22 cellular contexts compared by ENCODE assay signal in the genomic region with DNA sequence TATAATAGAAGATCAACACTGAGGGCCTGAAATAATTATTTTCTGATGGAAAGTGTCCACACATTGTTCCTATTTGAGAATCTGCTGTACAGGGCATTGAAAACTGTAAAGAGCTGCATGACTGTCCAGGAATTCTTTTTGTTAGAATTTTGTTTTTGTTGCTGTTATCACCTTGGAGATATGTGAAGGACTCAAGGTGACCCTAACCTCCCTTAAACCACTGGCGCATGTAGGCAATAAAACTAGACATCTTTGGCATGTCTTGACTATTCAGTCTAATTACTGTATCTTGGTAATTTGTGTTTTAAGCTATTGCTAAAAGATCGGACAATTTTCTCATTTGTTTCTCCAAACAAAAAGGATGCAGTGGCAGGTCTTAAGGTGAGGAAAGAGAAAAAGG. TPM values are rescaled to one million over a fixed set of nuclear protein-coding genes. Genes with fewer than 3 reads are reported as not detected.
"Had no signal": no experiment of that assay in that cellular context is flagged by ENCODE, and none has a peak within 500 bp of the region (broad histone marks: within the 10 kb centered on the region; RNA-seq: fewer than 3 reads in every experiment).

No MANE protein-coding gene starts in this region.

- H3K27me3 ChIP-seq: foreskin keratinocyte, spleen, uterus had no signal

- H3K4me1 Mint-ChIP-seq: natural killer cell had no signal

- H3K36me3 Mint-ChIP-seq: activated naive CD8-positive, alpha-beta T cell treated with anti-CD3 and anti-CD28 coated beads, Interleukin-2, amount 10 ng/mL, durations not matched to agents 7 days and 5 days; natural killer cell; type B pancreatic cell had no signal

- H3K4me1 ChIP-seq: breast epithelium, lower lobe of right lung, spleen, uterus had no signal

- H3K9me3 ChIP-seq: breast epithelium, lower lobe of right lung, spleen, uterus had no signal

- H3K27me3 Mint-ChIP-seq: stimulated activated naive CD8-positive, alpha-beta T cell treated with anti-CD3 and anti-CD28 coated beads, Interleukin-15, Interleukin-2, amounts not matched to agents 100 ng/mL and 50 ng/mL, for 24 hours; type B pancreatic cell had no signal

- H3K9me3 Mint-ChIP-seq: activated naive CD4-positive, alpha-beta T cell treated with anti-CD3 and anti-CD28 coated beads for 36 hours; activated naive CD8-positive, alpha-beta T cell treated with anti-CD3 and anti-CD28 coated beads, Interleukin-2, amount 10 ng/mL, durations not matched to agents 7 days and 5 days; activated T-helper 1 cell treated with anti-CD3 and anti-CD28 coated beads, Interleukin-12 subunit alpha, Interleukin-12 subunit beta, Interleukin-2, Interleukin-4 antibody, amounts not matched to agents 30 ng/mL and 10 ng/mL and 1 ng/mL, durations not matched to agents 14 hours and 24 hours and 36 hours; natural killer cell; stimulated activated naive CD8-positive, alpha-beta T cell treated with anti-CD3 and anti-CD28 coated beads, Interleukin-15, Interleukin-2, amounts not matched to agents 100 ng/mL and 50 ng/mL, for 24 hours; type B pancreatic cell had no signal

- H3K27ac Mint-ChIP-seq: activated naive CD4-positive, alpha-beta T cell treated with anti-CD3 and anti-CD28 coated beads for 36 hours; activated naive CD8-positive, alpha-beta T cell treated with anti-CD3 and anti-CD28 coated beads, Interleukin-2, amount 10 ng/mL, durations not matched to agents 7 days and 5 days; activated T-helper 1 cell treated with anti-CD3 and anti-CD28 coated beads, Interleukin-12 subunit alpha, Interleukin-12 subunit beta, Interleukin-2, Interleukin-4 antibody, amounts not matched to agents 30 ng/mL and 10 ng/mL and 1 ng/mL, durations not matched to agents 14 hours and 24 hours and 36 hours; natural killer cell; stimulated activated naive CD8-positive, alpha-beta T cell treated with anti-CD3 and anti-CD28 coated beads, Interleukin-15, Interleukin-2, amounts not matched to agents 100 ng/mL and 50 ng/mL, for 24 hours; type B pancreatic cell had no signal

- H3K4me3 Mint-ChIP-seq: activated naive CD4-positive, alpha-beta T cell treated with anti-CD3 and anti-CD28 coated beads for 36 hours; activated naive CD8-positive, alpha-beta T cell treated with anti-CD3 and anti-CD28 coated beads, Interleukin-2, amount 10 ng/mL, durations not matched to agents 7 days and 5 days; activated T-helper 1 cell treated with anti-CD3 and anti-CD28 coated beads, Interleukin-12 subunit alpha, Interleukin-12 subunit beta, Interleukin-2, Interleukin-4 antibody, amounts not matched to agents 30 ng/mL and 10 ng/mL and 1 ng/mL, durations not matched to agents 14 hours and 24 hours and 36 hours; natural killer cell; stimulated activated naive CD8-positive, alpha-beta T cell treated with anti-CD3 and anti-CD28 coated beads, Interleukin-15, Interleukin-2, amounts not matched to agents 100 ng/mL and 50 ng/mL, for 24 hours; type B pancreatic cell had no signal

- H3K36me3 ChIP-seq: breast epithelium, lower lobe of right lung, spleen, uterus had no signal

- H3K4me3 ChIP-seq: breast epithelium, lower lobe of right lung, spleen, uterus had no signal

- ATAC-seq: foreskin keratinocyte, left lobe of liver, lower lobe of right lung, natural killer cell, right cardiac atrium had no signal

- DNase-seq: activated CD4-positive, alpha-beta T cell treated with anti-CD3 and anti-CD28 coated beads for 4 hours; activated CD4-positive, alpha-beta T cell treated with anti-CD3 and anti-CD28 coated beads, Interleukin-2, amount 50 U/mL, for 4 hours; activated effector memory CD4-positive, alpha-beta T cell treated with anti-CD3 and anti-CD28 coated beads, Interleukin-2, amount 50 U/mL, for 16 hours; activated naive CD4-positive, alpha-beta T cell treated with anti-CD3 and anti-CD28 coated beads for 36 hours; activated naive CD8-positive, alpha-beta T cell treated with anti-CD3 and anti-CD28 coated beads, Interleukin-2, amount 10 ng/mL, durations not matched to agents 7 days and 5 days; amniotic stem cell; central memory CD4-positive, alpha-beta T cell; foreskin keratinocyte; islet precursor cell; lower lobe of right lung; mesenchymal stem cell; natural killer cell; right cardiac atrium; spleen; stimulated activated CD4-positive, alpha-beta T cell treated with anti-CD3 and anti-CD28 coated beads, Interleukin-2, amount 100 ng/mL, for 48 hours; uterus had no signal

RNA-seq across cellular contexts. Expression of a gene that starts 55.5 kb away (rescaled TPM):
- total RNA-seq: mononuclear cell had no signal
